18 cellular contexts compared by ENCODE assay signal in the genomic region with DNA sequence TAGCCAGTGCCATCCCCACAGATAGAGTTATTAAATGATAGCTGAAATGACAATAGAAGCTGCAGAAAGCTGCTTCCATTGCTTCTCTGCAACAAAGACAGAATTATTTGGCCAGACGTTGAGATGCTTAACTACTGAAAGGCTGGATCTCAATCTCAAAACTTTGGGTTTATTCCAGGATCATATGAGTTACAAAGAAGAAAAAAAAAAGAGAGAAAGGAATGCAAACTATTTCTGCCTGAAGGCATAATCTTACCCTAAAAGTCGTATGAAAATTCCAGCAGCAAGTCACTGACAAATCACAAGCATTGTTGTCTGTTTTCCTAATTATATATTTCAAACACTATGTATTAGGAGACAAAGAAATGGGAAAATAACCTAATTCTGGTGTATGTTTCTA. TPM values are rescaled to one million over a fixed set of nuclear protein-coding genes. Genes with fewer than 3 reads are reported as not detected.
DNase-seq lines count a peak whose midpoint lies in the region; ATAC-seq and TF ChIP-seq lines count a peak whose summit lies in the region.
"Had no signal": no experiment of that assay in that cellular context is flagged by ENCODE, and none has a peak within 500 bp of the region (broad histone marks: within the 10 kb centered on the region; RNA-seq: fewer than 3 reads in every experiment).

No MANE protein-coding gene starts in this region.

- CTCF ChIA-PET in IMR-90 (lab: Yijun Ruan, JAX) = no interaction called here
- CTCF ChIA-PET in activated CD8-positive, alpha-beta T cell treated with anti-CD3 and anti-CD28 coated beads, Interleukin-2, amount 10 ng/mL, durations not matched to agents 7 days and 5 days (lab: Charles Lee) = no interaction called here

- H3K4ac ChIP-seq in IMR-90 (ENCODE audit: low read depth, low read length) (no peak overlapping the region), mesenchymal stem cell (ENCODE audit: low read depth in 1 of 2, low read length in 2 of 2) (peak overlapping the region in 1 of 2 experiments; percentile 53)

- H3K14ac ChIP-seq in IMR-90 (replicated peaks; ENCODE audit: low read depth, low read length) (peak overlapping the region; percentile 57), mesenchymal stem cell (ENCODE audit: low read length in 2 of 2) (no peak overlapping the region)

- H2BK5ac ChIP-seq in IMR-90 (ENCODE audit: low read depth, low read length, poor library complexity, severe bottlenecking) (no peak overlapping the region), mesenchymal stem cell (ENCODE audit: low read depth, low read length, poor library complexity, severe bottlenecking) (no peak overlapping the region)

- H3K4me3 Mint-ChIP-seq in activated CD8-positive, alpha-beta T cell treated with anti-CD3 and anti-CD28 coated beads, Interleukin-2, amount 10 ng/mL, durations not matched to agents 7 days and 5 days = no peak overlapping the region
- H3K4me3 Mint-ChIP-seq: activated CD4-positive, alpha-beta memory T cell treated with anti-CD3 and anti-CD28 coated beads for 36 hours had no signal

- dilution Hi-C loops in IMR-90 (cut with HindIII; ENCODE audit: low sequenced_read_pairs, unreplicated experiment) = no loop called here

- H4K8ac ChIP-seq in IMR-90 (ENCODE audit: low read depth in 2 of 2, low read length in 2 of 2) = no peak overlapping the region
- no peak overlapping the region for H4K8ac ChIP-seq in mesenchymal stem cell (ENCODE audit: low read length)

- no peak overlapping the region for H3K23ac ChIP-seq in IMR-90 (ENCODE audit: low read depth, low read length)
- H3K23ac ChIP-seq in mesenchymal stem cell (ENCODE audit: low read length in 2 of 2) = no peak overlapping the region

- POLR2A ChIA-PET in IMR-90 (lab: Charles Lee; ENCODE audit: unreplicated experiment) = no interaction called here
- POLR2A ChIA-PET in activated CD8-positive, alpha-beta T cell treated with anti-CD3 and anti-CD28 coated beads, Interleukin-2, amount 10 ng/mL, durations not matched to agents 7 days and 5 days (lab: Charles Lee) = no interaction called here

- no peak for TF ChIP-seq RAD21 in IMR-90 (IDR thresholded peaks at IDR 0.05; ENCODE audit: low read length)

- no peaks in the 10 kb centered on the region for H3K4me1 Mint-ChIP-seq in activated CD8-positive, alpha-beta T cell treated with anti-CD3 and anti-CD28 coated beads, Interleukin-2, amount 10 ng/mL, durations not matched to agents 7 days and 5 days (ENCODE audit: low read depth)

- no peak overlapping the region for H2BK12ac ChIP-seq in mesenchymal stem cell (ENCODE audit: low read length in 2 of 2)

- H3K79me2 ChIP-seq in Karpas-422 (ENCODE audit: low read length) = no peaks in the 10 kb centered on the region

- H3K36me3 Mint-ChIP-seq in activated CD8-positive, alpha-beta T cell treated with anti-CD3 and anti-CD28 coated beads, Interleukin-2, amount 10 ng/mL, durations not matched to agents 7 days and 5 days (ENCODE audit: low read depth) = no peaks in the 10 kb centered on the region
- H3K36me3 Mint-ChIP-seq: activated CD4-positive, alpha-beta memory T cell treated with anti-CD3 and anti-CD28 coated beads for 36 hours had no signal

- no peak overlapping the region for H2AK9ac ChIP-seq in IMR-90 (replicated peaks; ENCODE audit: low read depth, low read length, poor library complexity)

- no TSS peak for BruUV-seq in IMR-90 (replicated peaks; lab: Mats Ljungman, UMichigan)

- no peak for TF ChIP-seq POLR2A in IMR-90 (IDR thresholded peaks at IDR 0.05; ENCODE audit: low read depth, low read length)

- H3K9ac ChIP-seq in IMR-90 (ENCODE audit: low read depth, low read length) = no peak overlapping the region
- H3K9ac ChIP-seq in mesenchymal stem cell (ENCODE audit: low read length) = no peak overlapping the region
- no peak overlapping the region for H3K9ac ChIP-seq in Karpas-422 (ENCODE audit: low read length)

- TF ChIP-seq CTCF in IMR-90 (conservative IDR thresholded peaks at IDR 0.05; ENCODE audit: low read depth, low read length) = no peak
- TF ChIP-seq CTCF in cardiac fibroblast (IDR thresholded peaks at IDR 0.05; ENCODE audit: low read depth, low read length) = no peak

- H3K36me3 ChIP-seq in IMR-90 (ENCODE audit: control insufficient read depth, insufficient read depth, low read length) (no peaks in the 10 kb centered on the region), mesenchymal stem cell (ENCODE audit: control insufficient read depth in 1 of 2, insufficient read depth in 2 of 2, low read depth in 1 of 2, low read length in 2 of 2) (no peaks in the 10 kb centered on the region), Karpas-422 (ENCODE audit: insufficient read depth, low read length) (no peaks in the 10 kb centered on the region)
- H3K36me3 ChIP-seq: HAP-1, tibial artery had no signal

- H3K27me3 ChIP-seq in IMR-90 (ENCODE audit: control insufficient read depth, insufficient read depth, low read length) (no peaks in the 10 kb centered on the region), mesenchymal stem cell (ENCODE audit: control insufficient read depth in 1 of 2, insufficient read depth in 1 of 2, low read length in 2 of 2) (peaks cover 0 to 10% of the 10 kb centered on the region in 2 experiments), Karpas-422 (ENCODE audit: low read length) (no peaks in the 10 kb centered on the region)
- H3K27me3 ChIP-seq: tibial artery had no signal

- DNase-seq in AG08395 (ENCODE audit: low spot score) = peak; percentile 44
- peak; percentile 55 for DNase-seq in IMR-90
- DNase-seq in cardiac fibroblast (ENCODE audit: low read depth in 2 of 2) = peak; percentile 40 to 68
- no peak for DNase-seq in mesenchymal stem cell
- DNase-seq in Karpas-422 = no peak
- no peak for DNase-seq in activated T-cell treated with anti-CD3 and anti-CD28 coated beads, Interleukin-2, amount 50 U/mL, for 48 hours
- no peak for DNase-seq in activated CD8-positive, alpha-beta T cell treated with anti-CD3 and anti-CD28 coated beads, Interleukin-2, amount 10 ng/mL, durations not matched to agents 7 days and 5 days
- DNase-seq: activated CD4-positive, alpha-beta memory T cell treated with anti-CD3 and anti-CD28 coated beads for 36 hours; activated gamma-delta T cell treated with Interleukin-2 at 50 U/mL for 16 hours; AML-193; caudate nucleus; DND-41; NCI-H510A treated with DMSO at 0.1 percent for 48 hours; T1000; tibial artery had no signal

- H3K4me1 ChIP-seq in IMR-90 (ENCODE audit: control insufficient read depth, insufficient read depth, low read length) (peaks cover 7% of the 10 kb centered on the region; the same call in 1 of the 2 replicates), mesenchymal stem cell (ENCODE audit: control insufficient read depth, insufficient read depth, low read depth, low read length) (peaks cover 2% of the 10 kb centered on the region), Karpas-422 (ENCODE audit: low read length) (no peaks in the 10 kb centered on the region)
- H3K4me1 ChIP-seq: tibial artery had no signal

- no peaks in the 10 kb centered on the region for H3K9me3 Mint-ChIP-seq in activated CD8-positive, alpha-beta T cell treated with anti-CD3 and anti-CD28 coated beads, Interleukin-2, amount 10 ng/mL, durations not matched to agents 7 days and 5 days (ENCODE audit: insufficient read depth)

- H3K4me2 ChIP-seq in IMR-90 (ENCODE audit: low read depth, low read length) = no peak overlapping the region
- H3K4me2 ChIP-seq in mesenchymal stem cell (ENCODE audit: low read length, poor library complexity, severe bottlenecking) = no peak overlapping the region
- no peak overlapping the region for H3K4me2 ChIP-seq in Karpas-422 (ENCODE audit: low read depth, low read length, poor library complexity, severe bottlenecking)

- H4K20me1 ChIP-seq in IMR-90 (ENCODE audit: insufficient read depth, low read length) (no peaks in the 10 kb centered on the region), Karpas-422 (ENCODE audit: insufficient read depth, low read depth, low read length) (no peaks in the 10 kb centered on the region)

- 0 out of 2 replicates have a peak overlapping the region, but pooled peaks have one; percentile 71 for H2BK20ac ChIP-seq in IMR-90 (ENCODE audit: low read depth, low read length)

- peaks cover 2% of the 10 kb centered on the region; the same call in 1 of the 2 replicates for H3K9me1 ChIP-seq in IMR-90 (ENCODE audit: insufficient read depth, low read length)

- H3K4me3 ChIP-seq in IMR-90 (ENCODE audit: insufficient read depth, low read depth, low read length) (no peak overlapping the region), cardiac fibroblast (replicated peaks in 1 of 2; ENCODE audit: low read depth in 2 of 2, low read length in 2 of 2) (no peak overlapping the region), mesenchymal stem cell (ENCODE audit: insufficient read depth in 1 of 2, low read depth in 1 of 2, low read length in 2 of 2) (no peak overlapping the region), Karpas-422 (ENCODE audit: low read length) (no peak overlapping the region)
- H3K4me3 ChIP-seq: HAP-1, tibial artery had no signal

- H2AK5ac ChIP-seq in IMR-90 (ENCODE audit: low read depth, low read length) (no peak overlapping the region), mesenchymal stem cell (ENCODE audit: low read length, severe bottlenecking) (no peak overlapping the region)

- no CpG with 5 or more reads among the region's 2 CpGs for WGBS in IMR-90 (ENCODE audit: extremely low coverage in 2 of 2, insufficient read length in 1 of 2), 2 experiments
- WGBS in mesenchymal stem cell = 20% methylated on average over 1 of the region's 2 CpGs

- no peaks in the 10 kb centered on the region for H3K9me2 ChIP-seq in Karpas-422 (replicated peaks; ENCODE audit: insufficient read depth, low read length)

- no peak overlapping the region for H3K27ac Mint-ChIP-seq in activated CD8-positive, alpha-beta T cell treated with anti-CD3 and anti-CD28 coated beads, Interleukin-2, amount 10 ng/mL, durations not matched to agents 7 days and 5 days
- H3K27ac Mint-ChIP-seq: activated CD4-positive, alpha-beta memory T cell treated with anti-CD3 and anti-CD28 coated beads for 36 hours had no signal

- H2BK120ac ChIP-seq in IMR-90 (ENCODE audit: low read depth, low read length) = no peak overlapping the region; the same call in 1 of the 2 replicates
- H2BK120ac ChIP-seq in mesenchymal stem cell (ENCODE audit: low read depth, low read length) = no peak overlapping the region

- H3K9me3 ChIP-seq in IMR-90 (ENCODE audit: control insufficient read depth, insufficient read depth, low read length) (no peaks in the 10 kb centered on the region), mesenchymal stem cell (ENCODE audit: control insufficient read depth, low read length) (no peaks in the 10 kb centered on the region), Karpas-422 (ENCODE audit: low read length) (peaks cover 8% of the 10 kb centered on the region; the same call in 1 of the 2 replicates)
- H3K9me3 ChIP-seq: HAP-1, tibial artery had no signal

- H3K27ac ChIP-seq in IMR-90 (ENCODE audit: insufficient read depth, low read length) (no peak overlapping the region), mesenchymal stem cell (ENCODE audit: low read length, poor library complexity, severe bottlenecking) (peak overlapping the region; percentile 21), Karpas-422 (ENCODE audit: low read length) (no peak overlapping the region)
- H3K27ac ChIP-seq: tibial artery had no signal

- in situ Hi-C loops in IMR-90 (cut with MboI; ENCODE audit: low sequenced_read_pairs) = no loop called here

- peak; percentile 41 for ATAC-seq in IMR-90 (ENCODE audit: low read depth)
- no peak for ATAC-seq in HG03460 (IDR thresholded peaks at IDR 0.05; ENCODE audit: unreplicated experiment)
- ATAC-seq in activated CD8-positive, alpha-beta T cell treated with anti-CD3 and anti-CD28 coated beads, Interleukin-2, amount 10 ng/mL, durations not matched to agents 7 days and 5 days = no peak
- ATAC-seq: HepG2 had no signal

- no peak overlapping the region for H2AFZ ChIP-seq in IMR-90 (replicated peaks; ENCODE audit: low read length, poor library complexity)
- H2AFZ ChIP-seq in mesenchymal stem cell (ENCODE audit: low read depth, low read length) = no peak overlapping the region
- no peak overlapping the region for H2AFZ ChIP-seq in Karpas-422 (ENCODE audit: low read length)

- no peak overlapping the region for H3K56ac ChIP-seq in IMR-90 (ENCODE audit: extremely low read depth, insufficient read depth, low read length)

- H2BK15ac ChIP-seq in IMR-90 (ENCODE audit: low read depth, low read length) (no peak overlapping the region), mesenchymal stem cell (ENCODE audit: low read depth, poor library complexity, severe bottlenecking) (no peak overlapping the region)

- intact Hi-C loops in IMR-90 (cut with micrococcal nuclease) = no loop called here

- H4K5ac ChIP-seq in IMR-90 (ENCODE audit: low read depth, low read length) = no peak overlapping the region

- H3K27me3 Mint-ChIP-seq in activated CD8-positive, alpha-beta T cell treated with anti-CD3 and anti-CD28 coated beads, Interleukin-2, amount 10 ng/mL, durations not matched to agents 7 days and 5 days (ENCODE audit: low read depth) = no peaks in the 10 kb centered on the region
- H3K27me3 Mint-ChIP-seq: activated CD4-positive, alpha-beta memory T cell treated with anti-CD3 and anti-CD28 coated beads for 36 hours had no signal

- no peaks in the 10 kb centered on the region for H3K79me1 ChIP-seq in IMR-90 (ENCODE audit: low read depth in 1 of 2, low read length in 2 of 2)
- no peaks in the 10 kb centered on the region for H3K79me1 ChIP-seq in mesenchymal stem cell (replicated peaks; ENCODE audit: low read length, poor library complexity, severe bottlenecking)

- no peak overlapping the region for H3K18ac ChIP-seq in IMR-90 (ENCODE audit: low read depth, low read length)
- no peak overlapping the region for H3K18ac ChIP-seq in mesenchymal stem cell (ENCODE audit: low read depth in 1 of 2, low read length in 2 of 2)

- H4K91ac ChIP-seq in IMR-90 (ENCODE audit: insufficient read depth, low read depth, low read length) (no peak overlapping the region), mesenchymal stem cell (ENCODE audit: low read length) (no peak overlapping the region)

RNA-seq across cellular contexts. Expression of a gene that starts 12.8 kb away (rescaled TPM):
- total RNA-seq in IMR-90 (2012; rRNA removed) = 0.83 and 0.90 TPM in 2 replicates
- polyA plus RNA-seq in IMR-90 (2012; rRNA removed) = 0.60 and 0.86 TPM in 2 replicates
- 0.20 and 0.32 TPM in 2 replicates for polyA plus RNA-seq in IMR-90 (2012; cell fraction: cytosol; rRNA removed)
- 0.13 and 0.20 TPM in 2 replicates for polyA plus RNA-seq in IMR-90 (2012; cell fraction: nucleus; rRNA removed; ENCODE audit: low replicate concordance)
- polyA plus RNA-seq in mesenchymal stem cell (2013, experiment 1 of 2) = 36.8 TPM
- 37.9 TPM for polyA plus RNA-seq in mesenchymal stem cell (2013, experiment 2 of 2)
- 0.15 TPM in 1 of 2 replicates, not detected in the other for total RNA-seq in Karpas-422 (2014; rRNA removed; shearing (Covaris generic); ENCODE audit: low replicate concordance)
- not detected for total RNA-seq in activated CD8-positive, alpha-beta T cell treated with anti-CD3 and anti-CD28 coated beads, Interleukin-2, amount 10 ng/mL, durations not matched to agents 7 days and 5 days
- total RNA-seq: activated CD4-positive, alpha-beta memory T cell treated with anti-CD3 and anti-CD28 coated beads for 36 hours; HepG2 had no signal

Comparison
In these comparisons a context has a peak if more than half of its experiments do, and no peak if none do; other contexts are left out.
1. DNase-seq: peak in AG08395 (single experiment), IMR-90 (single experiment) and cardiac fibroblast (2 of 2); none in mesenchymal stem cell (single experiment), Karpas-422 (single experiment), activated T-cell treated with anti-CD3 and anti-CD28 coated beads, Interleukin-2, amount 50 U/mL, for 48 hours (0 of 2) and activated CD8-positive, alpha-beta T cell treated with anti-CD3 and anti-CD28 coated beads, Interleukin-2, amount 10 ng/mL, durations not matched to agents 7 days and 5 days (single experiment).